Comparison of ENCODE assay signal across 1 cellular context in the genomic region with DNA sequence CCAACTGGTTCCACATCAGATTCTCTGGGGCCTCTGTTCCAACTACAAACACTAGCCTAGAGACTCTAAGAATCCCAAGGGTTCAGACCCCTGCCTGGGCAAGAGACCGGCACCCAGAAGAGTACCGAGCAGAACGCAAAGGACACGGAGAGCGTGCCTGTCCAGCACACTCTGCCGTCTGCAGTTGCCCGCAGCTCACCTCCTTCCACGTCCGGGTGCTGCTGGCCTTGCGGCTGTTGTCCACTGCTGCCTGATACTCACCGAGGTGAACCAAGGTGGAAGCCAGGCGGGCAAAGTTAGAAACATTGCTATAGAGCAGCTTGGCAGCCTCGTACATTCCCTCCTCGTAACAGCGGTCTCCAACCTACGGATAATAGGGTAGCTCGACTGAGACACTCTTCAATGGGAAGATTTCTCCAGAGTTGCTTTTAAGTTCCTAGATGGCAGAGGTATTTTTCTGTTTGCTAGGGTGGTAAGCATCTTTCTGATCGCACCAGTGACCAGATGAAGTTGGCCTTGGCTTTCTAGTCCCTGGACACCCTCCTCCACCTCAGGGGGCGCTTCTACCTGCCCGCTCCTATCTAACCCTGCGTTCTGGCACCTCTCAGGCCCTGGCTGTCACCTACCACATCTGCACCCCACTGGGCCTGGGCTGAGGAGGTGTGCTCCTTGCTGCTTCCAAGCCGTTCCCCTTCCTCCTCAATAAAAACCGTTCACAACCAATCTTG.
A peak's percentile ranks its signal among the peaks of the same experiment; 100 is the strongest.
TF ChIP-seq lines count a peak whose summit lies in the region.

No MANE protein-coding gene starts in this region.

TF ChIP-seq in K562, 482 proteins besides CTCF, POLR2A, EP300 and RAD21 (continued from another document and continues in another):
- peak; percentile 42; the same call in 1 of the 2 replicates for TF ChIP-seq USF1 (CRISPR knock-in tag; IDR thresholded peaks at IDR 0.05)
- TF ChIP-seq CGGBP1 (CRISPR knock-in tag; IDR thresholded peaks at IDR 0.05): no peak
- TF ChIP-seq SMARCB1 (IDR thresholded peaks at IDR 0.05; ENCODE audit: insufficient read length, low read depth): no peak
- no peak for TF ChIP-seq MCM5 (IDR thresholded peaks at IDR 0.05; ENCODE audit: low read depth)
- TF ChIP-seq ETV6 (IDR thresholded peaks at IDR 0.05; ENCODE audit: borderline replicate concordance in 1 of 2, low read depth in 2 of 2, low read length in 1 of 2): peak in 1 of 2 experiments; percentile 25; a peak in 1 of 4 replicates
- TF ChIP-seq ETV6 (CRISPR knock-in tag; IDR thresholded peaks at IDR 0.05; ENCODE audit: borderline replicate concordance): no peak
- no peak for TF ChIP-seq AFF4 (CRISPR knock-in tag; IDR thresholded peaks at IDR 0.05)
- TF ChIP-seq HOXB6 (CRISPR knock-in tag; IDR thresholded peaks at IDR 0.05; ENCODE audit: borderline replicate concordance): no peak
- no peak for TF ChIP-seq NR2C2 (CRISPR knock-in tag; IDR thresholded peaks at IDR 0.05)
- TF ChIP-seq NR2C2 (tag; IDR thresholded peaks at IDR 0.05): no peak
- no peak for TF ChIP-seq PYGO2 (tag; IDR thresholded peaks at IDR 0.05)
- TF ChIP-seq, protein P1, sequence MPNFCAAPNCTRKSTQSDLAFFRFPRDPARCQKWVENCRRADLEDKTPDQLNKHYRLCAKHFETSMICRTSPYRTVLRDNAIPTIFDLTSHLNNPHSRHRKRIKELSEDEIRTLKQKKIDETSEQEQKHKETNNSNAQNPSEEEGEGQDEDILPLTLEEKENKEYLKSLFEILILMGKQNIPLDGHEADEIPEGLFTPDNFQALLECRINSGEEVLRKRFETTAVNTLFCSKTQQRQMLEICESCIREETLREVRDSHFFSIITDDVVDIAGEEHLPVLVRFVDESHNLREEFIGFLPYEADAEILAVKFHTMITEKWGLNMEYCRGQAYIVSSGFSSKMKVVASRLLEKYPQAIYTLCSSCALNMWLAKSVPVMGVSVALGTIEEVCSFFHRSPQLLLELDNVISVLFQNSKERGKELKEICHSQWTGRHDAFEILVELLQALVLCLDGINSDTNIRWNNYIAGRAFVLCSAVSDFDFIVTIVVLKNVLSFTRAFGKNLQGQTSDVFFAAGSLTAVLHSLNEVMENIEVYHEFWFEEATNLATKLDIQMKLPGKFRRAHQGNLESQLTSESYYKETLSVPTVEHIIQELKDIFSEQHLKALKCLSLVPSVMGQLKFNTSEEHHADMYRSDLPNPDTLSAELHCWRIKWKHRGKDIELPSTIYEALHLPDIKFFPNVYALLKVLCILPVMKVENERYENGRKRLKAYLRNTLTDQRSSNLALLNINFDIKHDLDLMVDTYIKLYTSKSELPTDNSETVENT (CRISPR knock-in tag; IDR thresholded peaks at IDR 0.05): peak; percentile 74; the same call in 1 of the 2 replicates
- no peak for TF ChIP-seq SMARCC2 (IDR thresholded peaks at IDR 0.05; ENCODE audit: low read depth)
- no peak for TF ChIP-seq TSC22D4 (tag; IDR thresholded peaks at IDR 0.05)
- TF ChIP-seq ASH1L (IDR thresholded peaks at IDR 0.05; ENCODE audit: borderline replicate concordance, low read depth, partially characterized antibody): no peak
- TF ChIP-seq, protein P2, sequence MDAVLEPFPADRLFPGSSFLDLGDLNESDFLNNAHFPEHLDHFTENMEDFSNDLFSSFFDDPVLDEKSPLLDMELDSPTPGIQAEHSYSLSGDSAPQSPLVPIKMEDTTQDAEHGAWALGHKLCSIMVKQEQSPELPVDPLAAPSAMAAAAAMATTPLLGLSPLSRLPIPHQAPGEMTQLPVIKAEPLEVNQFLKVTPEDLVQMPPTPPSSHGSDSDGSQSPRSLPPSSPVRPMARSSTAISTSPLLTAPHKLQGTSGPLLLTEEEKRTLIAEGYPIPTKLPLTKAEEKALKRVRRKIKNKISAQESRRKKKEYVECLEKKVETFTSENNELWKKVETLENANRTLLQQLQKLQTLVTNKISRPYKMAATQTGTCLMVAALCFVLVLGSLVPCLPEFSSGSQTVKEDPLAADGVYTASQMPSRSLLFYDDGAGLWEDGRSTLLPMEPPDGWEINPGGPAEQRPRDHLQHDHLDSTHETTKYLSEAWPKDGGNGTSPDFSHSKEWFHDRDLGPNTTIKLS (IDR thresholded peaks at IDR 0.05; ENCODE audit: borderline replicate concordance, low read depth): no peak
- no peak for TF ChIP-seq NR2F6 (CRISPR knock-in tag; IDR thresholded peaks at IDR 0.05)
- TF ChIP-seq ZNF124 (CRISPR knock-in tag; IDR thresholded peaks at IDR 0.05): 0 out of 2 replicates have a peak, but pooled peaks have one; percentile 28
- no peak for TF ChIP-seq E2F3 (CRISPR knock-in tag; IDR thresholded peaks at IDR 0.05)
- TF ChIP-seq ZC3H11A (IDR thresholded peaks at IDR 0.05; ENCODE audit: low read depth, low read length): 0 out of 2 replicates have a peak, but pooled peaks have one; percentile 34
- no peak for TF ChIP-seq FOXJ2 (tag; IDR thresholded peaks at IDR 0.05)
- TF ChIP-seq ZNF24 (IDR thresholded peaks at IDR 0.05): no peak
- no peak for TF ChIP-seq RBM22 (IDR thresholded peaks at IDR 0.05; ENCODE audit: low read depth, low read length, poor library complexity, severe bottlenecking)
- no peak for TF ChIP-seq THRAP3 (IDR thresholded peaks at IDR 0.05; ENCODE audit: borderline replicate concordance)
- TF ChIP-seq JUNB (CRISPR knock-in tag; conservative IDR thresholded peaks at IDR 0.05): no peak
- TF ChIP-seq TRIM28 (IDR thresholded peaks at IDR 0.05): no peak
- 0 out of 2 replicates have a peak, but pooled peaks have one; percentile 4 for TF ChIP-seq RNF219 (CRISPR knock-in tag; IDR thresholded peaks at IDR 0.05)
- TF ChIP-seq FOXA3 (CRISPR knock-in tag; conservative IDR thresholded peaks at IDR 0.05 in 1 of 2, IDR thresholded peaks at IDR 0.05 in 1 of 2): no peak
- TF ChIP-seq PHF8 (IDR thresholded peaks at IDR 0.05; ENCODE audit: borderline replicate concordance, low read length): no peak
- no peak for TF ChIP-seq NBN (IDR thresholded peaks at IDR 0.05; ENCODE audit: low read depth)
- TF ChIP-seq HEY1 (CRISPR knock-in tag; IDR thresholded peaks at IDR 0.05; ENCODE audit: borderline replicate concordance): no peak
- no peak for TF ChIP-seq ZNF134 (CRISPR knock-in tag; conservative IDR thresholded peaks at IDR 0.05)
- no peak for TF ChIP-seq ESRRA (IDR thresholded peaks at IDR 0.05; ENCODE audit: borderline replicate concordance, low read depth)
- no peak for TF ChIP-seq FOXM1 (IDR thresholded peaks at IDR 0.05; ENCODE audit: low read depth)
- TF ChIP-seq FOXM1 (CRISPR knock-in tag; IDR thresholded peaks at IDR 0.05; ENCODE audit: low read depth): 0 out of 2 replicates have a peak, but pooled peaks have one; percentile 35
- 0 out of 2 replicates have a peak, but pooled peaks have one; percentile 53 for TF ChIP-seq ZNF76 (CRISPR knock-in tag; IDR thresholded peaks at IDR 0.05; ENCODE audit: borderline replicate concordance)
- TF ChIP-seq ZNF146 (CRISPR knock-in tag; IDR thresholded peaks at IDR 0.05; ENCODE audit: unreplicated experiment): no peak
- TF ChIP-seq NFRKB (IDR thresholded peaks at IDR 0.05; ENCODE audit: low read depth): peak; percentile 8; the same call in 1 of the 2 replicates
- no peak for TF ChIP-seq CREB5 (CRISPR knock-in tag; IDR thresholded peaks at IDR 0.05)
- TF ChIP-seq HDAC2 (IDR thresholded peaks at IDR 0.05): no peak
- peak; percentile 56 for TF ChIP-seq RBBP5 (IDR thresholded peaks at IDR 0.05; ENCODE audit: borderline replicate concordance, insufficient read depth, low read length, poor library complexity, severe bottlenecking)
- TF ChIP-seq MEF2D (tag; conservative IDR thresholded peaks at IDR 0.05; ENCODE audit: low read depth): no peak
- no peak for TF ChIP-seq ZBED1 (IDR thresholded peaks at IDR 0.05)
- TF ChIP-seq ZNF780A (CRISPR knock-in tag; IDR thresholded peaks at IDR 0.05): no peak
- TF ChIP-seq, protein P3, sequence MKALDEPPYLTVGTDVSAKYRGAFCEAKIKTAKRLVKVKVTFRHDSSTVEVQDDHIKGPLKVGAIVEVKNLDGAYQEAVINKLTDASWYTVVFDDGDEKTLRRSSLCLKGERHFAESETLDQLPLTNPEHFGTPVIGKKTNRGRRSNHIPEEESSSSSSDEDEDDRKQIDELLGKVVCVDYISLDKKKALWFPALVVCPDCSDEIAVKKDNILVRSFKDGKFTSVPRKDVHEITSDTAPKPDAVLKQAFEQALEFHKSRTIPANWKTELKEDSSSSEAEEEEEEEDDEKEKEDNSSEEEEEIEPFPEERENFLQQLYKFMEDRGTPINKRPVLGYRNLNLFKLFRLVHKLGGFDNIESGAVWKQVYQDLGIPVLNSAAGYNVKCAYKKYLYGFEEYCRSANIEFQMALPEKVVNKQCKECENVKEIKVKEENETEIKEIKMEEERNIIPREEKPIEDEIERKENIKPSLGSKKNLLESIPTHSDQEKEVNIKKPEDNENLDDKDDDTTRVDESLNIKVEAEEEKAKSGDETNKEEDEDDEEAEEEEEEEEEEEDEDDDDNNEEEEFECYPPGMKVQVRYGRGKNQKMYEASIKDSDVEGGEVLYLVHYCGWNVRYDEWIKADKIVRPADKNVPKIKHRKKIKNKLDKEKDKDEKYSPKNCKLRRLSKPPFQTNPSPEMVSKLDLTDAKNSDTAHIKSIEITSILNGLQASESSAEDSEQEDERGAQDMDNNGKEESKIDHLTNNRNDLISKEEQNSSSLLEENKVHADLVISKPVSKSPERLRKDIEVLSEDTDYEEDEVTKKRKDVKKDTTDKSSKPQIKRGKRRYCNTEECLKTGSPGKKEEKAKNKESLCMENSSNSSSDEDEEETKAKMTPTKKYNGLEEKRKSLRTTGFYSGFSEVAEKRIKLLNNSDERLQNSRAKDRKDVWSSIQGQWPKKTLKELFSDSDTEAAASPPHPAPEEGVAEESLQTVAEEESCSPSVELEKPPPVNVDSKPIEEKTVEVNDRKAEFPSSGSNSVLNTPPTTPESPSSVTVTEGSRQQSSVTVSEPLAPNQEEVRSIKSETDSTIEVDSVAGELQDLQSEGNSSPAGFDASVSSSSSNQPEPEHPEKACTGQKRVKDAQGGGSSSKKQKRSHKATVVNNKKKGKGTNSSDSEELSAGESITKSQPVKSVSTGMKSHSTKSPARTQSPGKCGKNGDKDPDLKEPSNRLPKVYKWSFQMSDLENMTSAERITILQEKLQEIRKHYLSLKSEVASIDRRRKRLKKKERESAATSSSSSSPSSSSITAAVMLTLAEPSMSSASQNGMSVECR (CRISPR knock-in tag; IDR thresholded peaks at IDR 0.05): 0 out of 2 replicates have a peak, but pooled peaks have one; percentile 13
